8 cellular contexts compared by ENCODE assay signal in the genomic region with DNA sequence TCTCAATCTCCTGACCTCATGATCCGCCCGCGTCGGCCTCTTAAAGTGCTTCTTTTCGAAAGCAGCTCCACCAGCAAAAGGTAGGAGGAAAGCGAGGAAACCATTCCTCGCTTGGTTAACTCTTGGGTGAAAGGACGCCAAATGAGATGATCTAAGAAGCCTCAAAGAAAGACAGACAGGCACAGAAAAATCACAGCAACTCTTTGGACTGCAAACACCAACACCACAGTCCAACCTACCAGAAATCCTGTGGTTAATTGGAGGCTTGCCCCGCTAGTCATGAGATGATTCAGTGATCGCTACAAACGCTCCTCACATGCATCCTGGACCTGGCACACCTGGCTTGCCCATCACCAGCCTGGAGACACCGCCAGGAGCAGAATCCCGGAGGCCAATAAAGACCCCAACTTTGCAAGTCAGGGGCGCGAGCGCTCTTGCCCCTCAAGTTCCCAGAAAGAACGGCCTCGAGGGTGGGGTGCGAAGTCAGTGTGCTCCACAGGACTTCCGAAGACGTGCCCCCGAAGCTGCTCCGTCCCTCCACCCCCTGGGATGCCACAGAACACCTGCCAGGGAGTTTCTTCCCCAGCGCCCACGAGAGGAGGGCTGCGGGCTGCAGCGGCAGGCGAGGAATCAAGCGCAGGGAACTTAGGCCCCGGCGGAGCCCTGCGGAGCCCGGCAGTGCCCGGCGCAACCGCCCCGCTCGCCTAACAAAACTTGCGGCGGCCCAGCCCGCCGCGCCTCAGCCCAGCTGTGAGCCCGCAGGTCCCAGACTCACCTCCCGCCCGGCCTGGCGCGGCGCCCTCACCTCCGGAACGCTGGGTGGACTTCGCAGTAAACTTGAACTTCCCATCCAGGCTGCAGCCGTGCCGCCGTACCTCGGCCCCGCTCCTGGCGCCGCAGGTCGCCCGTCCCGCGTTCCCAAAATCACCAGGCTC. TPM values are rescaled to one million over a fixed set of nuclear protein-coding genes. Genes with fewer than 3 reads are reported as not detected.
DNase-seq lines count a peak whose midpoint lies in the region; ATAC-seq and TF ChIP-seq lines count a peak whose summit lies in the region.
"Not testable (repeated sequence)": the region's sequence is repeated elsewhere in the genome, so short reads cannot be mapped to it uniquely, and the experiment has no call there.

No MANE protein-coding gene starts in this region.

- H2BK5ac ChIP-seq in H9 (ENCODE audit: insufficient read length, low read length): not testable (repeated sequence)

- not testable (repeated sequence) for TF ChIP-seq POLR2A in tibial nerve (IDR thresholded peaks at IDR 0.05)

- not testable (repeated sequence) for H3T11ph ChIP-seq in H9 (ENCODE audit: low read length)

- H3K79me1 ChIP-seq in H9 (ENCODE audit: insufficient read depth, low read depth, low read length, poor library complexity, severe bottlenecking): not testable (repeated sequence)

- peak overlapping the region; percentile 91 to 94 for H3K4me3 Mint-ChIP-seq in H9
- H3K4me3 Mint-ChIP-seq in natural killer cell treated with Interleukin-12 subunit alpha and Interleukin-12 subunit beta and Interleukin-15 and Interleukin-18, amount 100 ng/mL, for 72 hours: peak overlapping the region; percentile 90

- H3K4me3 ChIP-seq in GM06990 (replicated peaks; ENCODE audit: low read depth, low read length) (peak overlapping the region; percentile 67), HUES6 (ENCODE audit: low read depth, low read length) (peak overlapping the region; percentile 77), SJSA1 (peak overlapping the region; percentile 45), tibial nerve (peak overlapping the region; percentile 61 to 91 (median 68))

- peak overlapping the region; percentile 79 for H3K4me2 ChIP-seq in H9 (ENCODE audit: insufficient read depth, insufficient read length, low read length)

- H2BK120ac ChIP-seq in H9 (ENCODE audit: low read depth, low read length, poor library complexity, severe bottlenecking): not testable (repeated sequence)

- H3K27me3 ChIP-seq in GM06990 (replicated peaks; ENCODE audit: control insufficient read depth, insufficient read depth, low read length); H9 (ENCODE audit: insufficient read depth, low read length); HUES6 (ENCODE audit: control insufficient read depth, insufficient read depth, low read length); SJSA1 (replicated peaks); tibial nerve: not testable (repeated sequence)

- H4K8ac ChIP-seq in H9 (replicated peaks; ENCODE audit: insufficient read length, low read depth, low read length): not testable (repeated sequence)

- not testable (repeated sequence) for H2AFZ ChIP-seq in H9 (ENCODE audit: low read length)

- not testable (repeated sequence) for H2BK15ac ChIP-seq in H9 (ENCODE audit: low read depth, low read length)

- not testable (repeated sequence) for TF ChIP-seq EP300 in tibial nerve (IDR thresholded peaks at IDR 0.05)

- H3K27ac ChIP-seq in H9 (ENCODE audit: insufficient read length, low read depth, low read length); SJSA1: not testable (repeated sequence)
- peak overlapping the region; percentile 62; the same call in 1 of the 2 replicates for H3K27ac ChIP-seq in HUES6 (ENCODE audit: low read depth, low read length)
- peak overlapping the region; percentile 30 to 75 (median 64) for H3K27ac ChIP-seq in tibial nerve

- not testable (repeated sequence) for H3K79me2 ChIP-seq in H9 (ENCODE audit: insufficient read depth, low read length)

- peak; percentile 65 for DNase-seq in GM06990 (ENCODE audit: extremely low read depth, insufficient read length)
- DNase-seq in H9: peak; percentile 28
- DNase-seq in SJSA1 (ENCODE audit: low read depth in 1 of 2, low spot score in 2 of 2): peak; percentile 20 to 36
- DNase-seq in amniotic epithelial cell (ENCODE audit: low read depth): peak; percentile 43
- peak in 23 of 42 donors; percentile 3 to 51 (median 19) for DNase-seq in head of caudate nucleus
- not testable (repeated sequence) for DNase-seq in natural killer cell treated with Interleukin-12 subunit alpha and Interleukin-12 subunit beta and Interleukin-15 and Interleukin-18, amount 100 ng/mL, for 72 hours (ENCODE audit: low spot score); tibial nerve (ENCODE audit: low spot score in 2 of 2)

- not testable (repeated sequence) for H4K91ac ChIP-seq in H9 (ENCODE audit: insufficient read length, low read depth, low read length)

- not testable (repeated sequence) for H3K27me3 Mint-ChIP-seq in H9 (ENCODE audit: low read depth); natural killer cell treated with Interleukin-12 subunit alpha and Interleukin-12 subunit beta and Interleukin-15 and Interleukin-18, amount 100 ng/mL, for 72 hours

- no CpG with 5 or more reads among the region's 63 CpGs for WGBS in H9 (ENCODE audit: extremely low coverage, insufficient read length, low lambda C conversion rate)
- WGBS in tibial nerve, 2 donors: 4 to 21% methylated on average over 9 to 37 of the region's 63 CpGs

- ATAC-seq in natural killer cell treated with Interleukin-12 subunit alpha and Interleukin-12 subunit beta and Interleukin-15 and Interleukin-18, amount 100 ng/mL, for 72 hours: peak; percentile 57

- intact Hi-C loops in head of caudate nucleus (cut with DNase I): not testable (repeated sequence)

- not testable (repeated sequence) for H2BK20ac ChIP-seq in H9 (ENCODE audit: low read depth, low read length, poor library complexity, severe bottlenecking)

- H3K56ac ChIP-seq in H9 (ENCODE audit: insufficient read length, low read depth, low read length): not testable (repeated sequence)

- H3K18ac ChIP-seq in H9 (ENCODE audit: insufficient read length, low read depth, low read length): not testable (repeated sequence)

- peak overlapping the region; percentile 54 for H3K9ac ChIP-seq in H9 (ENCODE audit: extremely low read depth, insufficient read length, low read length)
- peak overlapping the region; percentile 78 for H3K9ac ChIP-seq in HUES6 (ENCODE audit: low read length)

- H4K20me1 ChIP-seq in H9 (ENCODE audit: control insufficient read depth, insufficient read depth, insufficient read length): not testable (repeated sequence)

- not testable (repeated sequence) for H2BK12ac ChIP-seq in H9 (ENCODE audit: insufficient read length, low read depth, low read length)

- H3K23ac ChIP-seq in H9 (ENCODE audit: insufficient read length, low read depth, low read length): not testable (repeated sequence)

- not testable (repeated sequence) for H2AK5ac ChIP-seq in H9 (ENCODE audit: insufficient read length, low read length)

- H3K4ac ChIP-seq in H9 (ENCODE audit: low read depth, low read length): not testable (repeated sequence)

- 0 out of 7 replicates have a peak overlapping the region, but pooled peaks of 1 of the 3 experiments have one; percentile 31 for H3K27ac Mint-ChIP-seq in H9
- H3K27ac Mint-ChIP-seq in natural killer cell treated with Interleukin-12 subunit alpha and Interleukin-12 subunit beta and Interleukin-15 and Interleukin-18, amount 100 ng/mL, for 72 hours: peak overlapping the region; percentile 83 to 95

- not testable (repeated sequence) for TF ChIP-seq CTCF in GM06990 (IDR thresholded peaks at IDR 0.05; ENCODE audit: insufficient read depth, low read length, poor library complexity, severe bottlenecking); H9 (conservative IDR thresholded peaks at IDR 0.05); tibial nerve (IDR thresholded peaks at IDR 0.05)

- H3K14ac ChIP-seq in H9 (ENCODE audit: insufficient read depth, low read length): not testable (repeated sequence)

- not testable (repeated sequence) for H3K23me2 ChIP-seq in H9 (ENCODE audit: insufficient read length, low read depth, low read length, poor library complexity, severe bottlenecking)

- H3K9me3 Mint-ChIP-seq in H9; natural killer cell treated with Interleukin-12 subunit alpha and Interleukin-12 subunit beta and Interleukin-15 and Interleukin-18, amount 100 ng/mL, for 72 hours: not testable (repeated sequence)

- peaks cover 9 to 15% of the 10 kb centered on the region in 2 experiments for H3K4me1 Mint-ChIP-seq in H9
- H3K4me1 Mint-ChIP-seq in natural killer cell treated with Interleukin-12 subunit alpha and Interleukin-12 subunit beta and Interleukin-15 and Interleukin-18, amount 100 ng/mL, for 72 hours (ENCODE audit: low read depth in 2 of 2): peaks cover 12 to 15% of the 10 kb centered on the region in 2 donors

- not testable (repeated sequence) for H3K36me3 Mint-ChIP-seq in H9 (ENCODE audit: insufficient read depth in 1 of 3, low read depth in 3 of 3); natural killer cell treated with Interleukin-12 subunit alpha and Interleukin-12 subunit beta and Interleukin-15 and Interleukin-18, amount 100 ng/mL, for 72 hours

- H3K9me3 ChIP-seq in H9 (ENCODE audit: control insufficient read depth, low read depth, low read length); HUES6 (ENCODE audit: control insufficient read depth, insufficient read depth, low read depth, low read length); SJSA1 (replicated peaks); tibial nerve: not testable (repeated sequence)

- H4K5ac ChIP-seq in H9 (ENCODE audit: insufficient read length, low read depth, low read length): not testable (repeated sequence)

- H3K4me1 ChIP-seq in H9 (ENCODE audit: insufficient read depth, low read length); HUES6 (ENCODE audit: control insufficient read depth, insufficient read depth, low read length); SJSA1 (replicated peaks); tibial nerve: not testable (repeated sequence)

- H3K36me3 ChIP-seq in GM06990 (ENCODE audit: control insufficient read depth, insufficient read depth, low read length); HUES6 (ENCODE audit: control insufficient read depth, insufficient read depth, low read length); SJSA1; tibial nerve: not testable (repeated sequence)

RNA-seq across cellular contexts. Expression of gene NBPF11, which starts 0.9 kb away (rescaled TPM):
- total RNA-seq in H9 (2021) (9.0 and 9.2 TPM in 2 replicates), tibial nerve (10 to 100 TPM in 2 of 4 donors, 1 to 10 TPM in 2; 7.9 to 15.7 (median 10.1) TPM)
- total RNA-seq in SJSA1 (2014; rRNA removed; shearing (Covaris generic)): 4.9 and 5.9 TPM in 2 replicates
- total RNA-seq in natural killer cell treated with Interleukin-12 subunit alpha and Interleukin-12 subunit beta and Interleukin-15 and Interleukin-18, amount 100 ng/mL, for 72 hours: 10 to 100 TPM; 10.0 to 14.1 TPM
